8 cellular contexts compared by ENCODE assay signal in the genomic region with DNA sequence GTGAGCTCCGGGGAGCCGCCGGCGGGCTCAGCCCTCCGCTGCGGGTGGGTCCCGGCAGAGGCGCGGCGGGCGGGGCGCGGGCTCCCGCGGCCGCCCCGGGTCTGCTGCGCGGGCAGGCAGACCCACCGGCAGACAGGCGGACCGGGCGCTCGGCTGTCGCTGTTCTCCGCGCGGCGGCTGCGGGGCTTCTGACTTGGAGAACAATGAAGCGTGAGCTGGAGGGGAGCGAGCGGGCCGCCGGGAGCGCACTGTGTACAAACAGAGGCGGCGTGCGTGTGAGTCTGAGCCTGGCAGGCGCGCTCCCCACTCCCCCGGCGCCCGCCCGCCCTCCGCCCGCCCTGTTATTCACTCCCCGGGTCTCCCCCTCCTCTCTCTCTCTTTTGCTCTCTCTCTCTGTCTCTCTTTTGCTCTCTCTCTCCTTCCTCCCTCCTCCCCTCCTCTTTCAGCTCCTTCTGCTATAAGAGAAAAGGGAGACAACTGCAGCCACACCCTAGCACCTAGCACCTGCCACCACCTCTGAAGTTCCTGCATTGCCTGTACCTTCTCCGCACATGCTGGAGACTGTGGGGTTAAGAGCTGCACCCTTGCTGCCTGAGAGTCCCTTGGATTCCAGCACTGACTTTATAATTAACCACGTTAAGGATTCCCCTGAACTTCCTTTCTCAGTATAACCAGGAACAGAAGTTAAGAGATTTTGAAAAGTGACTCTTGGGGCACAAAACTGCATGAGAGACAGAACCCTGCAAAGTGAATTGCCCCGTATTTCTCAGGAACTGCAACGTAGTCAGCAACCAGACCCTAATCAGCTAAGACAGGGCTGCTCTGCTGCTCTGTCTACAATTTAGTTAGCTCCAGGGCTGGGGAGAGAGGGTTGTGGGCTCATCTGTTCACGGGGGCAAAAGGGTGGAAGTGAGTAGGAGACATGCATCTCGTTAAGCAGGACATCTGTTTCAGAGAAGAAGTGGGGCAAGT. TPM values are rescaled to one million over a fixed set of nuclear protein-coding genes. Genes with fewer than 3 reads are reported as not detected.
DNase-seq lines count a peak whose midpoint lies in the region; ATAC-seq and TF ChIP-seq lines count a peak whose summit lies in the region.

A gene with protein sequence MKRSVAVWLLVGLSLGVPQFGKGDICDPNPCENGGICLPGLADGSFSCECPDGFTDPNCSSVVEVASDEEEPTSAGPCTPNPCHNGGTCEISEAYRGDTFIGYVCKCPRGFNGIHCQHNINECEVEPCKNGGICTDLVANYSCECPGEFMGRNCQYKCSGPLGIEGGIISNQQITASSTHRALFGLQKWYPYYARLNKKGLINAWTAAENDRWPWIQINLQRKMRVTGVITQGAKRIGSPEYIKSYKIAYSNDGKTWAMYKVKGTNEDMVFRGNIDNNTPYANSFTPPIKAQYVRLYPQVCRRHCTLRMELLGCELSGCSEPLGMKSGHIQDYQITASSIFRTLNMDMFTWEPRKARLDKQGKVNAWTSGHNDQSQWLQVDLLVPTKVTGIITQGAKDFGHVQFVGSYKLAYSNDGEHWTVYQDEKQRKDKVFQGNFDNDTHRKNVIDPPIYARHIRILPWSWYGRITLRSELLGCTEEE (minus strand): TSS at position 277 of the 972 bp plus-strand sequence. CDS start 506 bp downstream, outside the sequence.

- intact Hi-C loops in lower leg skin (cut with DNase I; ENCODE audit: low total_unique reads): no loop called here

- H3K9me3 ChIP-seq in ectodermal cell (ENCODE audit: control insufficient read depth, low read length) (no peaks in the 10 kb centered on the region), thoracic aorta (no peaks in the 10 kb centered on the region)

- WGBS in ectodermal cell, 2 experiments: 0% methylated on average over 52 to 54 of the region's 54 CpGs
- 2% methylated on average over 23 to 35 of the region's 54 CpGs for WGBS in lower leg skin, 2 donors

- H3K27me3 ChIP-seq in ectodermal cell (ENCODE audit: control insufficient read depth, insufficient read depth, low read length, poor library complexity, severe bottlenecking) (peaks cover 53% of the 10 kb centered on the region), thoracic aorta (replicated peaks; ENCODE audit: insufficient read depth) (no peaks in the 10 kb centered on the region)

- no peak for TF ChIP-seq CTCF in lower leg skin (IDR thresholded peaks at IDR 0.05)
- no peak for TF ChIP-seq CTCF in thoracic aorta (IDR thresholded peaks at IDR 0.05)

- no peak within 1 kb of the TSS for H3K27ac ChIP-seq in ectodermal cell (ENCODE audit: insufficient read depth, low read depth, low read length, poor library complexity, severe bottlenecking)
- H3K27ac ChIP-seq in thoracic aorta: peak within 1 kb of the TSS; percentile 89 to 96

- H3K36me3 ChIP-seq in ectodermal cell (ENCODE audit: control insufficient read depth, insufficient read depth, low read length) (no peaks in the 10 kb centered on the region), thoracic aorta (no peaks in the 10 kb centered on the region)

- DNase-seq in DMS53 (lab: John Stamatoyannopoulos, UW) (peak; percentile 78), NCI-H748 (lab: John Stamatoyannopoulos, UW; ENCODE audit: unreplicated experiment) (peak; percentile 82), lower leg skin (ENCODE audit: low spot score in 2 of 2) (no peak), thoracic aorta (ENCODE audit: low spot score) (no peak), foreskin melanocyte (no peak)
- DNase-seq in activated CD4-positive, CD25-positive, alpha-beta regulatory T cell (lab: John Stamatoyannopoulos, UW): no peak

- TF ChIP-seq POLR2A in lower leg skin (IDR thresholded peaks at IDR 0.05): no peak

- H3K4me3 ChIP-seq in ectodermal cell (ENCODE audit: insufficient read depth, low read depth, low read length) (peak within 1 kb of the TSS; percentile 61), lower leg skin (ENCODE audit: low read depth, poor library complexity, severe bottlenecking) (peak within 1 kb of the TSS; percentile 16), thoracic aorta (peak within 1 kb of the TSS; percentile 91)

- ATAC-seq in thoracic aorta (ENCODE audit: insufficient number of reproducible peaks, low FRiP score, low read depth) (peak; percentile 5), GM19467 (IDR thresholded peaks at IDR 0.05; ENCODE audit: unreplicated experiment) (no peak)

- H3K4me1 ChIP-seq in ectodermal cell (ENCODE audit: control insufficient read depth, insufficient read depth, low read length) (peaks cover 4% of the 10 kb centered on the region), thoracic aorta (ENCODE audit: control insufficient read depth in 1 of 2, low read depth in 2 of 2) (peaks cover 0 to 9% of the 10 kb centered on the region in 2 donors)

RNA-seq across cellular contexts. Expression of the gene that starts here (rescaled TPM):
- 9.5 TPM for polyA plus RNA-seq in ectodermal cell (2013, experiment 1 of 4)
- 12.8 TPM for polyA plus RNA-seq in ectodermal cell (2013, experiment 2 of 4)
- polyA plus RNA-seq in ectodermal cell (2013, experiment 3 of 4): 9.9 TPM
- polyA plus RNA-seq in ectodermal cell (2013, experiment 4 of 4): 12.3 TPM
- 10 to 100 TPM; 14.8 to 29.0 (median 20.2) TPM for total RNA-seq in lower leg skin
- total RNA-seq in thoracic aorta: 100 to 1,000 TPM; 157 to 170 TPM

Comparison
In these comparisons a context has a peak if more than half of its experiments do, and no peak if none do; other contexts are left out.
1. RNA of the gene that starts here (total RNA-seq): 157 to 170 TPM in thoracic aorta; 14.8 to 29.0 TPM in lower leg skin; every median in the first group is over 4 times any median in the second.
2. DNase-seq: peak in DMS53 (single experiment) and NCI-H748 (single experiment); none in lower leg skin (0 of 2), thoracic aorta (single experiment), activated CD4-positive, CD25-positive, alpha-beta regulatory T cell (0 of 4) and foreskin melanocyte (single experiment).
3. H3K4me3 ChIP-seq: peak in every context shown above with its lines; median percentile 91 in thoracic aorta; 61 in ectodermal cell; 16 in lower leg skin.